In the genomic region with DNA sequence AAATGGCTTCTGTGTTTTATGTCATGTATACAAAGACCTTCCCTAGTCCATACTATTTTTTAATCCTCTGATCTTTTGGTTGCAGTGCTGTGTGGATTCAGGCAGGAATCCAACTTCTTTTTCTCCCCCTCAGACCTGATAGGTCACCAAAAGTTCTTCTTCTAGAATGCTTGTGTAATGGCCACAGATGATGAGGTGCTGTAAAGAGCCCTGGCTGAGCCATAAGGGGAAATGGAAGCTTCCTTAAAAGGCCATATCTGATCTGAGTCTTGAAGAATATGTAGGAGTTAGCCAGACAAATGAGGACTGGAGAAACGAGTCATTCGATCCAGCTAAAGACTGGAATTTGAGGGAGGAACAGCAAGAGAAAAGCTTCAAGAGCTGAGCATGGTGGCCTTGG, we compare ENCODE assay signal across 1 cellular context.
TF ChIP-seq lines count a peak whose summit lies in the region.

No MANE protein-coding gene starts in this region.

TF ChIP-seq in IMR-90, 13 proteins besides CTCF, POLR2A, EP300 and RAD21 (continued from another document):
- TF ChIP-seq CHD1 (IDR thresholded peaks at IDR 0.05; ENCODE audit: low read depth, low read length): no peak
- no peak for TF ChIP-seq NFE2L2 (IDR thresholded peaks at IDR 0.05; ENCODE audit: low read depth, low read length)
- TF ChIP-seq BHLHE40 (IDR thresholded peaks at IDR 0.05; ENCODE audit: low read depth, low read length): no peak
- TF ChIP-seq CEBPB (IDR thresholded peaks at IDR 0.05; ENCODE audit: low read depth, low read length): no peak
- TF ChIP-seq, protein P1, sequence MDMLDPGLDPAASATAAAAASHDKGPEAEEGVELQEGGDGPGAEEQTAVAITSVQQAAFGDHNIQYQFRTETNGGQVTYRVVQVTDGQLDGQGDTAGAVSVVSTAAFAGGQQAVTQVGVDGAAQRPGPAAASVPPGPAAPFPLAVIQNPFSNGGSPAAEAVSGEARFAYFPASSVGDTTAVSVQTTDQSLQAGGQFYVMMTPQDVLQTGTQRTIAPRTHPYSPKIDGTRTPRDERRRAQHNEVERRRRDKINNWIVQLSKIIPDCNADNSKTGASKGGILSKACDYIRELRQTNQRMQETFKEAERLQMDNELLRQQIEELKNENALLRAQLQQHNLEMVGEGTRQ (IDR thresholded peaks at IDR 0.05; ENCODE audit: low read depth, low read length): no peak
- no peak for TF ChIP-seq MAFK (IDR thresholded peaks at IDR 0.05; ENCODE audit: low read depth, low read length)
- TF ChIP-seq ELK1 (IDR thresholded peaks at IDR 0.05; ENCODE audit: borderline replicate concordance, low read depth, low read length): no peak
- no peak for TF ChIP-seq SMC3 (IDR thresholded peaks at IDR 0.05; ENCODE audit: low read depth, low read length)
- no peak for TF ChIP-seq MXI1 (IDR thresholded peaks at IDR 0.05; ENCODE audit: borderline replicate concordance, low read depth, low read length)
